Comparison of ENCODE assay signal across 16 cellular contexts in genomic region chr4:10088135-10089010, GRCh38. TPM values are rescaled to one million over a fixed set of nuclear protein-coding genes. Genes with fewer than 3 reads are reported as not detected.
A peak's percentile ranks its signal among the peaks of the same experiment; 100 is the strongest.
DNase-seq lines count a peak whose midpoint lies in the region; ATAC-seq, FAIRE-seq and TF ChIP-seq lines count a peak whose summit lies in the region.
"Had no signal": no experiment of that assay in that cellular context is flagged by ENCODE, and none has a peak within 500 bp of the region (broad histone marks: within the 10 kb centered on the region; RNA-seq: fewer than 3 reads in every experiment).

No MANE protein-coding gene starts in this region.

- no peaks in the 10 kb centered on the region for H3K9me3 Mint-ChIP-seq in activated naive CD4-positive, alpha-beta T cell treated with anti-CD3 and anti-CD28 coated beads, Interleukin-2, amount 50 U/mL, for 72 hours
- H3K9me3 Mint-ChIP-seq in GM23338 = no peaks in the 10 kb centered on the region
- H3K9me3 Mint-ChIP-seq: CD4-positive, alpha-beta memory T cell; natural killer cell had no signal

- no peak overlapping the region for H3K4me3 Mint-ChIP-seq in GM23338
- H3K4me3 Mint-ChIP-seq: CD4-positive, alpha-beta memory T cell; natural killer cell had no signal

- H3K27ac ChIP-seq in body of pancreas (peak overlapping the region in 3 of 4 donors; percentile 34 to 66 (median 65)), kidney (ENCODE audit: low read depth in 2 of 2, low read length in 2 of 2) (peak overlapping the region; percentile 75 to 93), smooth muscle cell (ENCODE audit: low read depth) (peak overlapping the region; percentile 57), GM23338 (ENCODE audit: low read depth) (no peak overlapping the region)
- H3K27ac ChIP-seq: uterus, VCaP had no signal

- H2AFZ ChIP-seq in smooth muscle cell (ENCODE audit: low read depth) (no peak overlapping the region), GM23338 (no peak overlapping the region)

- ATAC-seq in activated naive CD4-positive, alpha-beta T cell treated with anti-CD3 and anti-CD28 coated beads, Interleukin-2, amount 50 U/mL, for 72 hours = no peak
- ATAC-seq in body of pancreas (no peak), HG02759 (IDR thresholded peaks at IDR 0.05; ENCODE audit: unreplicated experiment) (no peak), GM23338 (no peak)
- ATAC-seq: natural killer cell had no signal

- no peak overlapping the region for H3K4me3 ChIP-seq in body of pancreas
- no peak overlapping the region for H3K4me3 ChIP-seq in kidney (ENCODE audit: low read length in 2 of 2)
- H3K4me3 ChIP-seq in smooth muscle cell = no peak overlapping the region
- no peak overlapping the region for H3K4me3 ChIP-seq in GM23338
- H3K4me3 ChIP-seq: sigmoid colon, uterus had no signal

- no peak overlapping the region for H3K9ac ChIP-seq in kidney (ENCODE audit: low read length in 2 of 2)
- H3K9ac ChIP-seq in smooth muscle cell (ENCODE audit: low read depth) = no peak overlapping the region

- TF ChIP-seq POLR2A in body of pancreas (IDR thresholded peaks at IDR 0.05) = no peak

- no peaks in the 10 kb centered on the region for H3K9me3 ChIP-seq in body of pancreas
- H3K9me3 ChIP-seq in kidney (ENCODE audit: control insufficient read depth in 1 of 2, low read length in 2 of 2) = no peaks in the 10 kb centered on the region
- no peaks in the 10 kb centered on the region for H3K9me3 ChIP-seq in smooth muscle cell (replicated peaks; ENCODE audit: low read depth)
- H3K9me3 ChIP-seq: sigmoid colon, uterus had no signal

- H3K27ac Mint-ChIP-seq in activated naive CD4-positive, alpha-beta T cell treated with anti-CD3 and anti-CD28 coated beads, Interleukin-2, amount 50 U/mL, for 72 hours = peak overlapping the region; percentile 50 to 79
- no peak overlapping the region for H3K27ac Mint-ChIP-seq in GM23338

- peaks cover 15% of the 10 kb centered on the region for H3K4me1 Mint-ChIP-seq in GM23338

- no peak for TF ChIP-seq CTCF in body of pancreas (IDR thresholded peaks at IDR 0.05)
- TF ChIP-seq CTCF in kidney (IDR thresholded peaks at IDR 0.05; ENCODE audit: borderline replicate concordance, extremely low read depth, insufficient read depth) = no peak
- TF ChIP-seq CTCF in smooth muscle cell (IDR thresholded peaks at IDR 0.05; ENCODE audit: borderline replicate concordance, insufficient read depth, poor library complexity, severe bottlenecking) = no peak
- TF ChIP-seq CTCF in GM23338 (conservative IDR thresholded peaks at IDR 0.05; ENCODE audit: low read depth in 2 of 2) = no peak

- peaks cover 26 to 37% of the 10 kb centered on the region in 2 donors for H3K36me3 Mint-ChIP-seq in activated naive CD4-positive, alpha-beta T cell treated with anti-CD3 and anti-CD28 coated beads, Interleukin-2, amount 50 U/mL, for 72 hours
- H3K36me3 Mint-ChIP-seq in GM23338 (ENCODE audit: low read depth) = peaks cover 97% of the 10 kb centered on the region
- H3K36me3 Mint-ChIP-seq: natural killer cell had no signal

- peaks cover 11% of the 10 kb centered on the region for H3K27me3 Mint-ChIP-seq in GM23338 (ENCODE audit: insufficient read depth, low read depth, poor library complexity)
- H3K27me3 Mint-ChIP-seq: CD4-positive, alpha-beta memory T cell had no signal

- FAIRE-seq in kidney (lab: Jason Lieb, UNC) = no peak
- FAIRE-seq: RCC 7860 had no signal

- H3K4me2 ChIP-seq in smooth muscle cell = no peak overlapping the region
- no peak overlapping the region for H3K4me2 ChIP-seq in GM23338

- H3K27me3 ChIP-seq in body of pancreas = no peaks in the 10 kb centered on the region
- H3K27me3 ChIP-seq in smooth muscle cell (ENCODE audit: low read depth) = no peaks in the 10 kb centered on the region
- no peaks in the 10 kb centered on the region for H3K27me3 ChIP-seq in GM23338 (ENCODE audit: insufficient read depth)
- H3K27me3 ChIP-seq: sigmoid colon, uterus had no signal

- no peak for DNase-seq in activated naive CD4-positive, alpha-beta T cell treated with anti-CD3 and anti-CD28 coated beads, Interleukin-2, amount 50 U/mL, for 72 hours (ENCODE audit: low spot score in 2 of 2)
- DNase-seq in activated naive CD4-positive, alpha-beta T cell (lab: John Stamatoyannopoulos, UW) = no peak
- DNase-seq in body of pancreas = no peak
- peak; percentile 56 for DNase-seq in kidney
- no peak for DNase-seq in smooth muscle cell (lab: John Stamatoyannopoulos, UW; ENCODE audit: unreplicated experiment)
- no peak for DNase-seq in NCI-H146 treated with DMSO at 0.1 percent for 48 hours (lab: John Stamatoyannopoulos, UW; ENCODE audit: unreplicated experiment)
- DNase-seq in GM23338 (ENCODE audit: low spot score) = no peak
- DNase-seq: activated CD8-positive, alpha-beta memory T cell treated with anti-CD3 and anti-CD28 coated beads for 24 hours; CD4-positive, alpha-beta memory T cell; H7; natural killer cell; uterus had no signal

- peaks cover 19% of the 10 kb centered on the region for H3K4me1 ChIP-seq in body of pancreas
- H3K4me1 ChIP-seq in kidney (ENCODE audit: control insufficient read depth in 1 of 2, insufficient read depth in 1 of 2, low read depth in 1 of 2, low read length in 2 of 2) = peaks cover 42 to 51% of the 10 kb centered on the region in 2 donors
- H3K4me1 ChIP-seq in smooth muscle cell (ENCODE audit: low read depth) = peaks cover 12% of the 10 kb centered on the region
- H3K4me1 ChIP-seq in GM23338 (ENCODE audit: insufficient read depth) = peaks cover 5% of the 10 kb centered on the region; the same call in 1 of the 2 replicates

- H3K9me2 ChIP-seq in GM23338 (ENCODE audit: insufficient read depth) = no peaks in the 10 kb centered on the region

- H3K36me3 ChIP-seq in body of pancreas (replicated peaks in 1 of 2; ENCODE audit: insufficient read depth in 1 of 2, low read depth in 2 of 2) (peaks cover 6 to 34% of the 10 kb centered on the region in 2 donors), kidney (ENCODE audit: control insufficient read depth in 1 of 2, insufficient read depth in 2 of 2, low read length in 2 of 2) (peaks cover 46 to 63% of the 10 kb centered on the region in 2 donors), smooth muscle cell (ENCODE audit: low read depth) (peaks cover 10% of the 10 kb centered on the region), GM23338 (ENCODE audit: insufficient read depth) (peaks cover 26% of the 10 kb centered on the region; the same call in 1 of the 2 replicates)
- H3K36me3 ChIP-seq: uterus had no signal

- intact Hi-C loops in body of pancreas (cut with DNase I) = no loop called here
- intact Hi-C loops in kidney (cut with DNase I) = no loop called here

- H3F3A ChIP-seq in smooth muscle cell (ENCODE audit: low read depth) (peaks cover 7% of the 10 kb centered on the region), GM23338 (replicated peaks; ENCODE audit: low read depth) (no peaks in the 10 kb centered on the region)

- H4K20me1 ChIP-seq in smooth muscle cell (ENCODE audit: low read depth) (peaks cover 100% of the 10 kb centered on the region), GM23338 (replicated peaks; ENCODE audit: insufficient read depth) (peaks cover 21% of the 10 kb centered on the region)

- H3K79me2 ChIP-seq in smooth muscle cell (ENCODE audit: low read depth) (peaks cover 61% of the 10 kb centered on the region), GM23338 (replicated peaks; ENCODE audit: insufficient read depth) (peaks cover 41% of the 10 kb centered on the region)

- WGBS in body of pancreas, 2 donors = 86 to 95% methylated on average over 23 to 28 of the region's 28 CpGs
- 88% methylated on average over 28 of the region's 28 CpGs for WGBS in smooth muscle cell (ENCODE audit: low lambda C conversion rate)

TF ChIP-seq in GM23338, 12 proteins besides CTCF, POLR2A, EP300 and RAD21 (continues in another document):
- TF ChIP-seq POLR2AphosphoS5 (IDR thresholded peaks at IDR 0.05; ENCODE audit: low read depth) (no peak), ZNF331 (CRISPR knock-in tag; IDR thresholded peaks at IDR 0.05; ENCODE audit: low read depth) (no peak), CREB1 (CRISPR knock-in tag; IDR thresholded peaks at IDR 0.05; ENCODE audit: low read depth) (no peak), ZNF114 (CRISPR knock-in tag; IDR thresholded peaks at IDR 0.05) (no peak), STAT1 (IDR thresholded peaks at IDR 0.05; ENCODE audit: unreplicated experiment) (no peak), NANOG (IDR thresholded peaks at IDR 0.05; ENCODE audit: borderline replicate concordance) (no peak)
- TF ChIP-seq, protein P1, sequence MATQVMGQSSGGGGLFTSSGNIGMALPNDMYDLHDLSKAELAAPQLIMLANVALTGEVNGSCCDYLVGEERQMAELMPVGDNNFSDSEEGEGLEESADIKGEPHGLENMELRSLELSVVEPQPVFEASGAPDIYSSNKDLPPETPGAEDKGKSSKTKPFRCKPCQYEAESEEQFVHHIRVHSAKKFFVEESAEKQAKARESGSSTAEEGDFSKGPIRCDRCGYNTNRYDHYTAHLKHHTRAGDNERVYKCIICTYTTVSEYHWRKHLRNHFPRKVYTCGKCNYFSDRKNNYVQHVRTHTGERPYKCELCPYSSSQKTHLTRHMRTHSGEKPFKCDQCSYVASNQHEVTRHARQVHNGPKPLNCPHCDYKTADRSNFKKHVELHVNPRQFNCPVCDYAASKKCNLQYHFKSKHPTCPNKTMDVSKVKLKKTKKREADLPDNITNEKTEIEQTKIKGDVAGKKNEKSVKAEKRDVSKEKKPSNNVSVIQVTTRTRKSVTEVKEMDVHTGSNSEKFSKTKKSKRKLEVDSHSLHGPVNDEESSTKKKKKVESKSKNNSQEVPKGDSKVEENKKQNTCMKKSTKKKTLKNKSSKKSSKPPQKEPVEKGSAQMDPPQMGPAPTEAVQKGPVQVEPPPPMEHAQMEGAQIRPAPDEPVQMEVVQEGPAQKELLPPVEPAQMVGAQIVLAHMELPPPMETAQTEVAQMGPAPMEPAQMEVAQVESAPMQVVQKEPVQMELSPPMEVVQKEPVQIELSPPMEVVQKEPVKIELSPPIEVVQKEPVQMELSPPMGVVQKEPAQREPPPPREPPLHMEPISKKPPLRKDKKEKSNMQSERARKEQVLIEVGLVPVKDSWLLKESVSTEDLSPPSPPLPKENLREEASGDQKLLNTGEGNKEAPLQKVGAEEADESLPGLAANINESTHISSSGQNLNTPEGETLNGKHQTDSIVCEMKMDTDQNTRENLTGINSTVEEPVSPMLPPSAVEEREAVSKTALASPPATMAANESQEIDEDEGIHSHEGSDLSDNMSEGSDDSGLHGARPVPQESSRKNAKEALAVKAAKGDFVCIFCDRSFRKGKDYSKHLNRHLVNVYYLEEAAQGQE (IDR thresholded peaks at IDR 0.05; ENCODE audit: unreplicated experiment) = no peak

RNA-seq across cellular contexts. Expression of gene WDR1, which starts 28.2 kb away (rescaled TPM):
- total RNA-seq in activated naive CD4-positive, alpha-beta T cell treated with anti-CD3 and anti-CD28 coated beads, Interleukin-2, amount 50 U/mL, for 72 hours = 100 to 1,000 TPM; 382 to 520 TPM
- total RNA-seq in body of pancreas (10 to 100 TPM; 46.1 to 51.9 TPM), kidney (313 TPM), smooth muscle cell (224 and 259 TPM in 2 replicates)
- polyA plus RNA-seq in kidney (ENCODE audit: insufficient read depth, low read depth, low replicate concordance) (176 TPM), smooth muscle cell (273 and 283 TPM in 2 replicates), GM23338 (2016; fragmentation: Nextera tagmentation; extraction: Ambion mirVana) (90.9 and 93.2 TPM in 2 replicates)
- total RNA-seq in GM23338 (2014; rRNA removed; shearing (Covaris generic)) = 233 and 248 TPM in 2 replicates
